In genomic region chr21:46183910-46184624, GRCh38 we compare ENCODE assay signal across 1 cellular context.
TF ChIP-seq lines count a peak whose summit lies in the region.

SPATC1L (minus strand) TSS chr21:46184459; CDS start chr21:46182816, 1,643 bp downstream.

TF ChIP-seq in K562, 482 proteins besides CTCF, POLR2A, EP300 and RAD21 (continued from another document and continues in another):
- no peak for TF ChIP-seq CHD7 (IDR thresholded peaks at IDR 0.05; ENCODE audit: low read depth, low read length)
- TF ChIP-seq CREB5 (CRISPR knock-in tag; IDR thresholded peaks at IDR 0.05) = no peak
- peak; percentile 64; the same call in 1 of the 2 replicates for TF ChIP-seq GABPB1 (CRISPR knock-in tag; IDR thresholded peaks at IDR 0.05)
- TF ChIP-seq ZC3H11A (IDR thresholded peaks at IDR 0.05; ENCODE audit: low read depth, low read length) = no peak
- peak; percentile 41 for TF ChIP-seq TBP (optimal IDR thresholded peaks at IDR 0.05; ENCODE audit: low read depth, low read length)
- no peak for TF ChIP-seq MTA2 (IDR thresholded peaks at IDR 0.05; ENCODE audit: low read depth)
- no peak for TF ChIP-seq NR2F6 (CRISPR knock-in tag; IDR thresholded peaks at IDR 0.05)
- peak; percentile 96 for TF ChIP-seq PRDM10 (IDR thresholded peaks at IDR 0.05; ENCODE audit: partially characterized antibody)
- TF ChIP-seq ZNF644 (tag; IDR thresholded peaks at IDR 0.05; ENCODE audit: low read depth) = no peak
- TF ChIP-seq RNF2 (IDR thresholded peaks at IDR 0.05) = 0 out of 2 replicates have a peak, but pooled peaks have one; percentile 52
- peak in 1 of 2 experiments; percentile 37 for TF ChIP-seq AFF1 (IDR thresholded peaks at IDR 0.05; ENCODE audit: low read depth in 1 of 2, partially characterized antibody in 2 of 2)
- peak; percentile 36 for TF ChIP-seq POLR2B (IDR thresholded peaks at IDR 0.05; ENCODE audit: low read depth, partially characterized antibody)
- TF ChIP-seq JUN (IDR thresholded peaks at IDR 0.05; ENCODE audit: borderline replicate concordance, low read depth, low read length) = no peak
- no peak; the same call in 1 of the 2 replicates for TF ChIP-seq JUN (CRISPR knock-in tag; IDR thresholded peaks at IDR 0.05; ENCODE audit: borderline replicate concordance)
- no peak for TF ChIP-seq MEF2D (tag; conservative IDR thresholded peaks at IDR 0.05; ENCODE audit: low read depth)
- TF ChIP-seq THRA (IDR thresholded peaks at IDR 0.05) = no peak
- no peak for TF ChIP-seq DEAF1 (CRISPR knock-in tag; IDR thresholded peaks at IDR 0.05)
- TF ChIP-seq CUX1 (CRISPR knock-in tag; IDR thresholded peaks at IDR 0.05) = no peak
